ENCODE assay signal across 24 cellular contexts in the genomic region with DNA sequence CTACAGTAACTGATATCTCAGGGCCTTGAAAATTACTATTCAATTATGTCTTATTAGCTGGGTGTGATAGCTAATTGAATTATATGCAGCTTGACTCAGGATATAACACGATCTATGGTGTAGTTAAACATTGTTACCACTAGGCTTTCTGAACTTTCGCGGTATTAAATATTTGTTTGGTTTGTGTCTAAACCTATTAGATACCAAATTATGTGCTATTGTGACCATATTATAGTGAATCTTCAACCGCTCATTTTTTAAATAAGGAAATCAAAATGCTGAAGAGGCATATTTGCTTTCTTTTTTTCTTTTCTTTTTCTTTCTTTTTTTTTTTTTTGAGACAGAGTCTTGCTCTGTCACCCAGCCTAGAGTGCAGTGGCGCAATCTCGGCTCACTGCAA.
DNase-seq lines count a peak whose midpoint lies in the region; ATAC-seq and TF ChIP-seq lines count a peak whose summit lies in the region.
"Had no signal": no experiment of that assay in that cellular context is flagged by ENCODE, and none has a peak within 500 bp of the region (broad histone marks: within the 10 kb centered on the region; RNA-seq: fewer than 3 reads in every experiment).

No MANE protein-coding gene starts in this region.

- in situ Hi-C loops in transverse colon (cut with MboI; ENCODE audit: low pct_ligation_motif_present in 1 of 4, low pct_unique_long_range_greater_than_20kb in 1 of 4, low sequenced_read_pairs in 3 of 4), result no loop called here

- BruUV-seq in HCT116 (replicated peaks; lab: Mats Ljungman, UMichigan), result no TSS peak

- H2AFZ ChIP-seq in HCT116 (ENCODE audit: low read depth, low read length, poor library complexity, severe bottlenecking), result no peak overlapping the region

- no peak overlapping the region for H3K27ac Mint-ChIP-seq in neural crest cell (ENCODE audit: unreplicated experiment)
- no peak overlapping the region for H3K27ac Mint-ChIP-seq in activated CD4-positive, alpha-beta memory T cell treated with anti-CD3 and anti-CD28 coated beads for 36 hours
- H3K27ac Mint-ChIP-seq: CD8-positive, alpha-beta memory T cell; T-cell had no signal

- TF ChIP-seq CTCF in C4-2B (conservative IDR thresholded peaks at IDR 0.05), result peak; percentile 20; the same call in 1 of the 2 replicates
- TF ChIP-seq CTCF in HCT116 (IDR thresholded peaks at IDR 0.05 in 2 of 3, conservative IDR thresholded peaks at IDR 0.05 in 1 of 3; ENCODE audit: borderline replicate concordance in 1 of 3, insufficient read depth in 1 of 3, low read depth in 2 of 3, low read length in 2 of 3), result peak in 1 of 3 experiments; percentile 36; a peak in 2 of 6 replicates
- peak; percentile 1 for TF ChIP-seq CTCF in choroid plexus epithelial cell (conservative IDR thresholded peaks at IDR 0.05; ENCODE audit: low read depth, low read length)
- peak; percentile 42 for TF ChIP-seq CTCF in neural crest cell (conservative IDR thresholded peaks at IDR 0.05)
- TF ChIP-seq CTCF in transverse colon (IDR thresholded peaks at IDR 0.05), result no peak

- H3K9ac ChIP-seq in HCT116 (ENCODE audit: low read length), result no peak overlapping the region

- no peak for TF ChIP-seq RAD21 in HCT116 (IDR thresholded peaks at IDR 0.05; ENCODE audit: low read depth)

- ATAC-seq in HCT116, result peak; percentile 57
- ATAC-seq: PC-3, Right ventricle myocardium inferior, T-cell had no signal

- no peak overlapping the region for H3K4me3 ChIP-seq in HCT116 (replicated peaks in 1 of 2; ENCODE audit: low read depth in 1 of 2, low read length in 2 of 2)
- H3K4me3 ChIP-seq in choroid plexus epithelial cell (ENCODE audit: low read depth, low read length), result no peak overlapping the region
- no peak overlapping the region for H3K4me3 ChIP-seq in transverse colon
- H3K4me3 ChIP-seq: HAP-1, SJCRH30 had no signal

- H3K9me2 ChIP-seq in HCT116 (ENCODE audit: insufficient read depth), result no peaks in the 10 kb centered on the region

- intact Hi-C loops in HCT116 (cut with micrococcal nuclease), result no loop called here
- intact Hi-C loops in activated CD4-positive, alpha-beta memory T cell treated with anti-CD3 and anti-CD28 coated beads for 36 hours (cut with micrococcal nuclease), result no loop called here
- intact Hi-C loops in transverse colon (cut with DNase I; ENCODE audit: low total_unique reads), result no loop called here

- H3K36me3 ChIP-seq in HCT116 (ENCODE audit: control insufficient read depth in 1 of 2, insufficient read depth in 2 of 2, low read length in 2 of 2), result no peaks in the 10 kb centered on the region
- no peaks in the 10 kb centered on the region for H3K36me3 ChIP-seq in transverse colon
- H3K36me3 ChIP-seq: HAP-1, SJCRH30 had no signal

- peaks cover 7% of the 10 kb centered on the region for H3K4me1 Mint-ChIP-seq in neural crest cell
- H3K4me1 Mint-ChIP-seq in activated CD4-positive, alpha-beta memory T cell treated with anti-CD3 and anti-CD28 coated beads for 36 hours (ENCODE audit: low read depth), result no peaks in the 10 kb centered on the region
- H3K4me1 Mint-ChIP-seq: CD8-positive, alpha-beta memory T cell; T-cell had no signal

- POLR2A ChIA-PET in HCT116 (lab: Charles Lee), result no interaction called here
- POLR2A ChIA-PET in activated CD4-positive, alpha-beta memory T cell treated with anti-CD3 and anti-CD28 coated beads for 36 hours (lab: Charles Lee), result no interaction called here

- H3K27me3 ChIP-seq in HCT116 (ENCODE audit: insufficient read depth, low read length), result no peaks in the 10 kb centered on the region
- H3K27me3 ChIP-seq in transverse colon, result no peaks in the 10 kb centered on the region
- H3K27me3 ChIP-seq: SJCRH30 had no signal

- H3K27ac ChIP-seq in C4-2B (no peak overlapping the region), HCT116 (ENCODE audit: low read depth, low read length) (no peak overlapping the region), transverse colon (no peak overlapping the region)
- H3K27ac ChIP-seq: SJCRH30 had no signal

- RAD21 ChIA-PET in HCT116 (lab: Charles Lee; ENCODE audit: low non-redundant PET in 1 of 2, low total read pairs in 2 of 2, uncharacterized antibody in 2 of 2, unreplicated experiment in 2 of 2), result no interaction called here

- no peak overlapping the region for H3K4me3 Mint-ChIP-seq in neural crest cell
- H3K4me3 Mint-ChIP-seq in activated CD4-positive, alpha-beta memory T cell treated with anti-CD3 and anti-CD28 coated beads for 36 hours, result no peak overlapping the region
- H3K4me3 Mint-ChIP-seq: CD8-positive, alpha-beta memory T cell; T-cell had no signal

- CTCF ChIA-PET in HCT116 (lab: Charles Lee), result interaction anchor here (0.5 to 0.8 kb wide), 2 partner anchors 9 to 314 kb away, joined by 3 read pairs; no protein-coding TSS in a partner anchor
- CTCF ChIA-PET in activated CD4-positive, alpha-beta memory T cell treated with anti-CD3 and anti-CD28 coated beads for 36 hours (lab: Charles Lee), result interaction anchor here (1.3 kb wide), 1 partner anchor 10 kb away, joined by 4 read pairs; no protein-coding TSS in a partner anchor

- no peaks in the 10 kb centered on the region for H3K9me3 Mint-ChIP-seq in neural crest cell
- H3K9me3 Mint-ChIP-seq in activated CD4-positive, alpha-beta memory T cell treated with anti-CD3 and anti-CD28 coated beads for 36 hours, result no peaks in the 10 kb centered on the region
- H3K9me3 Mint-ChIP-seq: CD8-positive, alpha-beta memory T cell; T-cell had no signal

- no peaks in the 10 kb centered on the region for H3K4me1 ChIP-seq in HCT116 (ENCODE audit: control insufficient read depth in 1 of 2, insufficient read depth in 2 of 2, low read length in 2 of 2)
- H3K4me1 ChIP-seq in transverse colon, result no peaks in the 10 kb centered on the region
- H3K4me1 ChIP-seq: HAP-1 had no signal

- TF ChIP-seq EP300 in transverse colon (IDR thresholded peaks at IDR 0.05; ENCODE audit: low read depth), result no peak

- peaks cover 4% of the 10 kb centered on the region for H3K36me3 Mint-ChIP-seq in neural crest cell (ENCODE audit: low read depth)
- peaks cover 9% of the 10 kb centered on the region for H3K36me3 Mint-ChIP-seq in activated CD4-positive, alpha-beta memory T cell treated with anti-CD3 and anti-CD28 coated beads for 36 hours

- TF ChIP-seq POLR2A in HCT116 (IDR thresholded peaks at IDR 0.05; ENCODE audit: borderline replicate concordance, extremely low read depth, insufficient read depth, insufficient read length), result no peak
- no peak for TF ChIP-seq POLR2A in transverse colon (IDR thresholded peaks at IDR 0.05)

- WGBS in transverse colon (ENCODE audit: low coverage in 1 of 2), 2 donors, result 95 to 98% methylated on average over 5 to 6 of the region's 6 CpGs

- H3K4me2 ChIP-seq in HCT116 (ENCODE audit: low read length), result no peak overlapping the region

- H3K79me2 ChIP-seq in HCT116 (ENCODE audit: insufficient read depth, low read length), result no peaks in the 10 kb centered on the region

- no peaks in the 10 kb centered on the region for H4K20me1 ChIP-seq in HCT116 (ENCODE audit: insufficient read depth)

- H3K9me3 ChIP-seq in HCT116 (ENCODE audit: control insufficient read depth in 1 of 2, insufficient read depth in 1 of 2, low read depth in 1 of 2, low read length in 2 of 2) (no peaks in the 10 kb centered on the region), transverse colon (no peaks in the 10 kb centered on the region)
- H3K9me3 ChIP-seq: HAP-1, SJCRH30 had no signal

- DNase-seq in HCT116 (ENCODE audit: low read depth, low spot score), result no peak
- no peak for DNase-seq in choroid plexus epithelial cell (ENCODE audit: low read depth)
- no peak for DNase-seq in neural crest cell (ENCODE audit: low read depth, low spot score)
- no peak for DNase-seq in activated CD4-positive, alpha-beta memory T cell treated with anti-CD3 and anti-CD28 coated beads for 36 hours
- DNase-seq in transverse colon, result no peak
- no peak for DNase-seq in HuH-7 (ENCODE audit: low spot score)
- DNase-seq in epidermal melanocyte (ENCODE audit: insufficient read length, low spot score), result no peak
- DNase-seq: C1 segment of cervical spinal cord; CD8-positive, alpha-beta memory T cell; DMS 273 treated with DMSO at 0.1 percent for 48 hours; DND-41; MV-4-11; NCI-H1694; NCI-H2029 treated with DMSO at 0.1 percent for 48 hours; NCI-H446 treated with DMSO at 0.1 percent for 48 hours; NCI-H526; NCI-H82; NK-92 treated with Interleukin-12 subunit alpha and Interleukin-12 subunit beta, amount 100 ng/mL, for 24 hours; PC-3; SJCRH30; T-cell had no signal

- H3K27me3 Mint-ChIP-seq in neural crest cell (ENCODE audit: low read depth), result no peaks in the 10 kb centered on the region
- no peaks in the 10 kb centered on the region for H3K27me3 Mint-ChIP-seq in activated CD4-positive, alpha-beta memory T cell treated with anti-CD3 and anti-CD28 coated beads for 36 hours
- H3K27me3 Mint-ChIP-seq: CD8-positive, alpha-beta memory T cell; T-cell had no signal

TF ChIP-seq in HCT116, 20 proteins besides CTCF, POLR2A, EP300 and RAD21:
- TF ChIP-seq FOSL1 (IDR thresholded peaks at IDR 0.05; ENCODE audit: low read depth) (no peak), SP1 (IDR thresholded peaks at IDR 0.05; ENCODE audit: low read depth) (no peak), CBX3 (IDR thresholded peaks at IDR 0.05; ENCODE audit: low read depth) (no peak), SRF (IDR thresholded peaks at IDR 0.05; ENCODE audit: low read depth) (no peak), MAX (IDR thresholded peaks at IDR 0.05) (no peak), ZNF274 (IDR thresholded peaks at IDR 0.05; ENCODE audit: low read depth, low read length) (no peak), EZH2 (IDR thresholded peaks at IDR 0.05) (no peak)

Comparison
In these comparisons a context has a peak if more than half of its experiments do, and no peak if none do; other contexts are left out.
1. CTCF ChIP-seq: peak in C4-2B (single experiment), choroid plexus epithelial cell (single experiment) and neural crest cell (single experiment); none in transverse colon (0 of 5).